In the genomic region with DNA sequence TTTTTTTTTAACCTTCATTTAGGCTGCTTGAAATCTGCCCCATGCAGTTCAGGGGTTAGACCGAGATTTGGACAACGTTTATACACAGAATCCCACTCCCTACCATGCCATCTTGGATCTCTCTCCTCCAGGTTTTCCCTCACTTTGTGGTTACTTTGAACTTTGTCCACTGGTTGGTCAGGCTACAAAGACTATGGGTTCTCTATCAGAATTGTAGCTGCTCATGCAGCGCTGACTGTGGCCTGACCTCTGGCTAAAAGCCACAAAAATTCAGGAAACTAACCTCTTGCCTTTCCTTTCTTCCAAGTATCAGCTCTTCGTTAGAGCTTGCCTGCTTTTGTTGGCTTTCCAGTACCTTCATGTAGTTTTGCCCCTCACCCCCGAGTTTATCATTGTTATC, we compare ENCODE assay signal across 21 cellular contexts. TPM values are rescaled to one million over a fixed set of nuclear protein-coding genes. Genes with fewer than 3 reads are reported as not detected.
"Had no signal": no experiment of that assay in that cellular context is flagged by ENCODE, and none has a peak within 500 bp of the region (broad histone marks: within the 10 kb centered on the region; RNA-seq: fewer than 3 reads in every experiment).

No MANE protein-coding gene starts in this region.

- H3K36me3 Mint-ChIP-seq: activated CD8-positive, alpha-beta memory T cell treated with anti-CD3 and anti-CD28 coated beads, Interleukin-2, amount 10 ng/mL, durations not matched to agents 7 days and 5 days; brain had no signal

- H3K27ac Mint-ChIP-seq: activated CD8-positive, alpha-beta memory T cell treated with anti-CD3 and anti-CD28 coated beads, Interleukin-2, amount 10 ng/mL, durations not matched to agents 7 days and 5 days; activated naive CD4-positive, alpha-beta T cell treated with anti-CD3 and anti-CD28 coated beads, Interleukin-2, amount 50 U/mL, for 72 hours; effector memory CD8-positive, alpha-beta T cell; T-helper 2 cell treated with Interferon-gamma antibody and Interleukin-4, amounts not matched to agents 5 μg/mL and 100 μg/mL, for 36 hours had no signal

- H3K9me3 Mint-ChIP-seq: central memory CD8-positive, alpha-beta T cell; effector memory CD8-positive, alpha-beta T cell had no signal

- DNase-seq: activated CD4-positive, alpha-beta T cell treated with anti-CD3 and anti-CD28 coated beads for 1 hour; activated CD4-positive, alpha-beta T cell treated with anti-CD3 and anti-CD28 coated beads, Interleukin-2, amount 50 U/mL, for 48 hours; activated CD8-positive, alpha-beta memory T cell treated with anti-CD3 and anti-CD28 coated beads, Interleukin-2, amount 10 ng/mL, durations not matched to agents 7 days and 5 days; activated effector memory CD4-positive, alpha-beta T cell treated with Interleukin-2 at 50 U/mL for 16 hours; activated T-cell treated with anti-CD3 and anti-CD28 coated beads, Interleukin-2, amount 50 U/mL, for 24 hours; amniotic stem cell; effector memory CD8-positive, alpha-beta T cell; erythroblast; hypothalamus; left cardiac atrium; lower lobe of right lung; midbrain; naive B cell; stimulated activated CD4-positive, alpha-beta T cell treated with anti-CD3 and anti-CD28 coated beads, Interleukin-4, amount 100 ng/mL, for 1 hour; stimulated activated CD8-positive, alpha-beta memory T cell treated with anti-CD3 and anti-CD28 coated beads, Interleukin-4, amount 100 ng/mL, for 48 hours; stimulated activated naive CD8-positive, alpha-beta T cell treated with anti-CD3 and anti-CD28 coated beads, Interleukin-15, Interleukin-2, amounts not matched to agents 100 U/mL and 50 U/mL, for 24 hours; testis had no signal

- H3K4me1 Mint-ChIP-seq: central memory CD8-positive, alpha-beta T cell had no signal

- H3K4me3 Mint-ChIP-seq: activated CD8-positive, alpha-beta memory T cell treated with anti-CD3 and anti-CD28 coated beads, Interleukin-2, amount 10 ng/mL, durations not matched to agents 7 days and 5 days; activated T-cell treated with anti-CD3 and anti-CD28 coated beads, Interleukin-2, amount 50 U/mL, for 24 hours; brain; central memory CD8-positive, alpha-beta T cell; effector memory CD8-positive, alpha-beta T cell; naive B cell; T-helper 2 cell treated with Interferon-gamma antibody and Interleukin-4, amounts not matched to agents 5 μg/mL and 100 μg/mL, for 36 hours had no signal

- ATAC-seq: activated CD8-positive, alpha-beta memory T cell treated with anti-CD3 and anti-CD28 coated beads, Interleukin-2, amount 10 ng/mL, durations not matched to agents 7 days and 5 days; activated naive CD4-positive, alpha-beta T cell treated with anti-CD3 and anti-CD28 coated beads, Interleukin-2, amount 50 U/mL, for 72 hours; effector memory CD8-positive, alpha-beta T cell; left cardiac atrium; lower lobe of right lung; stimulated activated naive CD8-positive, alpha-beta T cell treated with anti-CD3 and anti-CD28 coated beads, Interleukin-15, Interleukin-2, amounts not matched to agents 100 U/mL and 50 U/mL, for 24 hours had no signal

RNA-seq across cellular contexts. Expression of a gene that starts 44.9 kb away (rescaled TPM):
- total RNA-seq: lower lobe of right lung had no signal
